ENCODE assay signal across 10 cellular contexts in genomic region chr6:42441059-42441471, GRCh38. TPM values are rescaled to one million over a fixed set of nuclear protein-coding genes. Genes with fewer than 3 reads are reported as not detected.
DNase-seq lines count a peak whose midpoint lies in the region; ATAC-seq and TF ChIP-seq lines count a peak whose summit lies in the region.
"Had no signal": no experiment of that assay in that cellular context is flagged by ENCODE, and none has a peak within 500 bp of the region (broad histone marks: within the 10 kb centered on the region; RNA-seq: fewer than 3 reads in every experiment).

No MANE protein-coding gene starts in this region.

- no peaks in the 10 kb centered on the region for H3K27me3 Mint-ChIP-seq in central memory CD8-positive, alpha-beta T cell
- H3K27me3 Mint-ChIP-seq: activated naive CD4-positive, alpha-beta T cell treated with anti-CD3 and anti-CD28 coated beads, Interleukin-2, amount 10 ng/mL, durations not matched to agents 7 days and 5 days had no signal

- H3K27me3 ChIP-seq in SK-N-SH (ENCODE audit: insufficient read depth) (no peaks in the 10 kb centered on the region), suprapubic skin (no peaks in the 10 kb centered on the region)

- no peak overlapping the region for H3K27ac ChIP-seq in SK-N-SH (ENCODE audit: low read depth in 2 of 2, low read length in 1 of 2)
- peak overlapping the region; percentile 53 for H3K27ac ChIP-seq in suprapubic skin

- no peaks in the 10 kb centered on the region for H3K9me3 Mint-ChIP-seq in central memory CD8-positive, alpha-beta T cell
- H3K9me3 Mint-ChIP-seq: activated naive CD4-positive, alpha-beta T cell treated with anti-CD3 and anti-CD28 coated beads, Interleukin-2, amount 10 ng/mL, durations not matched to agents 7 days and 5 days had no signal

- POLR2A ChIA-PET in SK-N-SH (lab: Yijun Ruan, JAX): no interaction called here

- no peak overlapping the region for H3K9ac ChIP-seq in SK-N-SH

- H3F3A ChIP-seq in SK-N-SH (replicated peaks; ENCODE audit: insufficient read depth): no peaks in the 10 kb centered on the region

- peak overlapping the region; percentile 72 for H3K27ac Mint-ChIP-seq in central memory CD8-positive, alpha-beta T cell (ENCODE audit: low read depth)
- H3K27ac Mint-ChIP-seq: activated naive CD4-positive, alpha-beta T cell treated with anti-CD3 and anti-CD28 coated beads, Interleukin-2, amount 10 ng/mL, durations not matched to agents 7 days and 5 days had no signal

- no peaks in the 10 kb centered on the region for H3K9me2 ChIP-seq in SK-N-SH

- TF ChIP-seq POLR2A in suprapubic skin (IDR thresholded peaks at IDR 0.05): no peak

- peak overlapping the region; percentile 70 for H3K4me3 Mint-ChIP-seq in central memory CD8-positive, alpha-beta T cell
- H3K4me3 Mint-ChIP-seq: activated naive CD4-positive, alpha-beta T cell treated with anti-CD3 and anti-CD28 coated beads, Interleukin-2, amount 10 ng/mL, durations not matched to agents 7 days and 5 days had no signal

- H3K36me3 Mint-ChIP-seq in central memory CD8-positive, alpha-beta T cell (ENCODE audit: insufficient read depth): peaks cover 7% of the 10 kb centered on the region

- TF ChIP-seq EP300 in SK-N-SH (IDR thresholded peaks at IDR 0.05; ENCODE audit: borderline replicate concordance in 1 of 2, low read depth in 1 of 2, low read length in 1 of 2) (no peak), suprapubic skin (IDR thresholded peaks at IDR 0.05) (no peak)

- WGBS in SK-N-SH (ENCODE audit: low lambda C conversion rate): 77% methylated on average over 4 of the region's 4 CpGs
- 52% methylated on average over 4 of the region's 4 CpGs for WGBS in suprapubic skin

- DNase-seq in SK-N-SH: no peak
- DNase-seq in central memory CD8-positive, alpha-beta T cell (ENCODE audit: low spot score in 2 of 2): no peak
- DNase-seq in left lobe of liver (ENCODE audit: low spot score): peak; percentile 3
- DNase-seq in suprapubic skin (ENCODE audit: low spot score in 2 of 2): peak in 1 of 2 donors; percentile 6
- no peak for DNase-seq in middle frontal gyrus (ENCODE audit: extremely low spot score, low spot score)
- no peak for DNase-seq in epidermal melanocyte (ENCODE audit: insufficient read length, low spot score)
- DNase-seq: 8988T; activated naive CD4-positive, alpha-beta T cell treated with anti-CD3 and anti-CD28 coated beads, Interleukin-2, amount 10 ng/mL, durations not matched to agents 7 days and 5 days had no signal

- H4K20me1 ChIP-seq in SK-N-SH (ENCODE audit: insufficient read depth): peaks cover 12% of the 10 kb centered on the region

- CTCF ChIA-PET in SK-N-SH (lab: Yijun Ruan, JAX): interaction anchor here (1.1 to 2.5 kb wide), 5 partner anchors 9 to 227 kb away, joined by 3 to 7 read pairs (median 5); no protein-coding TSS in a partner anchor

- TF ChIP-seq CTCF in SK-N-SH (IDR thresholded peaks at IDR 0.05) (no peak), suprapubic skin (IDR thresholded peaks at IDR 0.05) (no peak)

- H3K4me2 ChIP-seq in SK-N-SH: peak overlapping the region; percentile 57; the same call in 1 of the 2 replicates

- H3K4me1 ChIP-seq in SK-N-SH (ENCODE audit: control insufficient read depth in 1 of 2, insufficient read depth in 2 of 2, low read depth in 1 of 2, low read length in 1 of 2) (peaks cover 8 to 15% of the 10 kb centered on the region in 2 experiments; a peak in 3 of 4 replicates), suprapubic skin (peaks cover 35% of the 10 kb centered on the region)

- no peak overlapping the region for H3K4me3 ChIP-seq in SK-N-SH (ENCODE audit: low read depth in 2 of 2, low read length in 1 of 2)
- H3K4me3 ChIP-seq in suprapubic skin: no peak overlapping the region

- no peak overlapping the region for H2AFZ ChIP-seq in SK-N-SH (ENCODE audit: low read depth)

- no peak for TF ChIP-seq RAD21 in SK-N-SH (IDR thresholded peaks at IDR 0.05; ENCODE audit: low read length)

- no peaks in the 10 kb centered on the region for H3K36me3 ChIP-seq in SK-N-SH (replicated peaks in 1 of 2; ENCODE audit: control insufficient read depth in 1 of 2, insufficient read depth in 2 of 2, low read length in 1 of 2)
- no peaks in the 10 kb centered on the region for H3K36me3 ChIP-seq in suprapubic skin

- H3K79me2 ChIP-seq in SK-N-SH (ENCODE audit: insufficient read depth): peaks cover 50% of the 10 kb centered on the region

- peaks cover 70% of the 10 kb centered on the region for H3K4me1 Mint-ChIP-seq in central memory CD8-positive, alpha-beta T cell

- H3K9me3 ChIP-seq in SK-N-SH (no peaks in the 10 kb centered on the region), suprapubic skin (no peaks in the 10 kb centered on the region)

- ATAC-seq in SK-N-SH treated with all-trans-retinoic acid at 6 μM for 48 hours (no peak), left lobe of liver (no peak), GM19455 (IDR thresholded peaks at IDR 0.05; ENCODE audit: unreplicated experiment) (no peak)
- ATAC-seq in central memory CD8-positive, alpha-beta T cell (replicated peaks; ENCODE audit: extremely low read depth, poor library complexity, severe bottlenecking): no peak

TF ChIP-seq in SK-N-SH, 30 proteins besides CTCF, POLR2A, EP300 and RAD21:
- no peak for TF ChIP-seq TAF1 (IDR thresholded peaks at IDR 0.05; ENCODE audit: borderline replicate concordance, low read depth, low read length)
- no peak for TF ChIP-seq YY1 (IDR thresholded peaks at IDR 0.05; ENCODE audit: low read depth)
- TF ChIP-seq RCOR1 (IDR thresholded peaks at IDR 0.05; ENCODE audit: low read length): no peak
- TF ChIP-seq REST (IDR thresholded peaks at IDR 0.05; ENCODE audit: low read depth, low read length): no peak
- no peak for TF ChIP-seq GATA2 (CRISPR knock-in tag; IDR thresholded peaks at IDR 0.05)
- no peak for TF ChIP-seq GABPA (IDR thresholded peaks at IDR 0.05; ENCODE audit: low read depth)
- no peak for TF ChIP-seq TEAD4 (IDR thresholded peaks at IDR 0.05; ENCODE audit: borderline replicate concordance, insufficient read depth)
- no peak for TF ChIP-seq ELF1 (IDR thresholded peaks at IDR 0.05)
TF ChIP-seq in SK-N-SH: peak in this region for 0.

TF ChIP-seq in SK-N-SH treated with all-trans-retinoic acid at 6 μM for 48 hours, 23 proteins besides CTCF, POLR2A, EP300 and RAD21 (continues in another document):
- TF ChIP-seq OSR1 (CRISPR knock-in tag; IDR thresholded peaks at IDR 0.05) (no peak), ZNF70 (CRISPR knock-in tag; IDR thresholded peaks at IDR 0.05) (no peak), ZFP3 (CRISPR knock-in tag; IDR thresholded peaks at IDR 0.05) (no peak), ARNTL (CRISPR knock-in tag; IDR thresholded peaks at IDR 0.05; ENCODE audit: borderline replicate concordance, low read depth) (no peak), ZC3H10 (CRISPR knock-in tag; IDR thresholded peaks at IDR 0.05) (no peak), ZNF8 (CRISPR knock-in tag; IDR thresholded peaks at IDR 0.05) (no peak), RARB (CRISPR knock-in tag; IDR thresholded peaks at IDR 0.05) (no peak), BACH2 (CRISPR knock-in tag; IDR thresholded peaks at IDR 0.05; ENCODE audit: borderline replicate concordance) (no peak), TOX (CRISPR knock-in tag; IDR thresholded peaks at IDR 0.05; ENCODE audit: borderline replicate concordance) (no peak), CSRNP3 (CRISPR knock-in tag; IDR thresholded peaks at IDR 0.05) (no peak), ZFP30 (CRISPR knock-in tag; IDR thresholded peaks at IDR 0.05) (no peak), SNAI2 (CRISPR knock-in tag; IDR thresholded peaks at IDR 0.05) (no peak), ISL1 (CRISPR knock-in tag; IDR thresholded peaks at IDR 0.05) (no peak), GLIS3 (CRISPR knock-in tag; IDR thresholded peaks at IDR 0.05) (no peak), PATZ1 (CRISPR knock-in tag; IDR thresholded peaks at IDR 0.05; ENCODE audit: borderline replicate concordance) (no peak), PPARA (CRISPR knock-in tag; IDR thresholded peaks at IDR 0.05; ENCODE audit: borderline replicate concordance) (no peak)

RNA-seq across cellular contexts. Expression of gene TRERF1, which starts 10.7 kb away (rescaled TPM):
- 3.2 and 3.6 TPM in 2 replicates for polyA plus RNA-seq in SK-N-SH (2012; rRNA removed)
- polyA plus RNA-seq in SK-N-SH (2012; cell fraction: cytosol; rRNA removed): 2.3 and 2.9 TPM in 2 replicates
- 9.6 and 12.0 TPM in 2 replicates for polyA plus RNA-seq in SK-N-SH (2012; cell fraction: nucleus; rRNA removed)
- total RNA-seq in left lobe of liver (0.58 TPM), suprapubic skin (10 to 100 TPM; 14.7 to 22.0 (median 19.0) TPM)
